19 cellular contexts compared by ENCODE assay signal in genomic region chr17:75819723-75820410, GRCh38. TPM values are rescaled to one million over a fixed set of nuclear protein-coding genes. Genes with fewer than 3 reads are reported as not detected.
A peak's percentile ranks its signal among the peaks of the same experiment; 100 is the strongest.
DNase-seq lines count a peak whose midpoint lies in the region; ATAC-seq and TF ChIP-seq lines count a peak whose summit lies in the region.
"Had no signal": no experiment of that assay in that cellular context is flagged by ENCODE, and none has a peak within 500 bp of the region (broad histone marks: within the 10 kb centered on the region; RNA-seq: fewer than 3 reads in every experiment).

No MANE protein-coding gene starts in this region.

- H3K9me2 ChIP-seq in SK-N-SH, result no peaks in the 10 kb centered on the region

- no peaks in the 10 kb centered on the region for H3K79me2 ChIP-seq in SK-N-SH (ENCODE audit: insufficient read depth)

- no peak overlapping the region for H3K9ac ChIP-seq in SK-N-SH

- POLR2A ChIA-PET in SK-N-SH (lab: Yijun Ruan, JAX), result interaction anchor here (1.1 to 4.7 kb wide), 2 partner anchors 35 to 44 kb away, joined by 3 to 31 read pairs; partner anchors contain the start of gene UNK

- DNase-seq in SK-N-SH, result peak; percentile 36
- DNase-seq in stimulated activated effector memory CD8-positive, alpha-beta T cell treated with anti-CD3 and anti-CD28 coated beads, Interleukin-12 subunit alpha, Interleukin-12 subunit beta, amount 100 ng/mL, for 72 hours (ENCODE audit: low spot score in 2 of 2), result no peak
- no peak for DNase-seq in NCI-H2227 (lab: John Stamatoyannopoulos, UW; ENCODE audit: unreplicated experiment)
- DNase-seq: CD4-positive, alpha-beta memory T cell; GOT3; Karpas-422; NCI-H1048; NCI-H1436; NCI-H1930; NCI-H526; RPMI8226 had no signal

- TF ChIP-seq CTCF in SK-N-SH (IDR thresholded peaks at IDR 0.05) (no peak), VCaP (conservative IDR thresholded peaks at IDR 0.05) (no peak)

- H3K4me1 Mint-ChIP-seq in stimulated activated effector memory CD8-positive, alpha-beta T cell treated with anti-CD3 and anti-CD28 coated beads, Interleukin-12 subunit alpha, Interleukin-12 subunit beta, amount 100 ng/mL, for 72 hours, result peaks cover 20% of the 10 kb centered on the region

- TF ChIP-seq RAD21 in SK-N-SH (IDR thresholded peaks at IDR 0.05; ENCODE audit: low read length), result no peak

- no peak overlapping the region for H3K4me2 ChIP-seq in SK-N-SH

- no peaks in the 10 kb centered on the region for H3K9me3 ChIP-seq in SK-N-SH

- WGBS in SK-N-SH (ENCODE audit: low lambda C conversion rate), result 91% methylated on average over 15 of the region's 21 CpGs

- no peaks in the 10 kb centered on the region for H4K20me1 ChIP-seq in SK-N-SH (ENCODE audit: insufficient read depth)

- peaks cover 77% of the 10 kb centered on the region for H3K36me3 Mint-ChIP-seq in stimulated activated effector memory CD8-positive, alpha-beta T cell treated with anti-CD3 and anti-CD28 coated beads, Interleukin-12 subunit alpha, Interleukin-12 subunit beta, amount 100 ng/mL, for 72 hours

- peaks cover 6 to 22% of the 10 kb centered on the region in 2 experiments; a peak in 3 of 4 replicates for H3K4me1 ChIP-seq in SK-N-SH (ENCODE audit: control insufficient read depth in 1 of 2, insufficient read depth in 2 of 2, low read depth in 1 of 2, low read length in 1 of 2)

- H3K27ac ChIP-seq in SK-N-SH (ENCODE audit: low read depth in 2 of 2, low read length in 1 of 2) (no peak overlapping the region), VCaP (peak overlapping the region; percentile 80; the same call in 1 of the 2 replicates)
- H3K27ac ChIP-seq: 22Rv1 had no signal

- CTCF ChIA-PET in SK-N-SH (lab: Yijun Ruan, JAX), result interaction anchor here (1.2 to 2.2 kb wide), 2 partner anchors 11 to 187 kb away, joined by 3 to 15 read pairs; partner anchors contain the start of gene SMIM5

- H3K36me3 ChIP-seq in SK-N-SH (replicated peaks in 1 of 2; ENCODE audit: control insufficient read depth in 1 of 2, insufficient read depth in 2 of 2, low read length in 1 of 2), result peaks cover 19 to 79% of the 10 kb centered on the region in 2 experiments

- H3K27me3 ChIP-seq in SK-N-SH (ENCODE audit: insufficient read depth), result no peaks in the 10 kb centered on the region

- H3K27ac Mint-ChIP-seq in stimulated activated effector memory CD8-positive, alpha-beta T cell treated with anti-CD3 and anti-CD28 coated beads, Interleukin-12 subunit alpha, Interleukin-12 subunit beta, amount 100 ng/mL, for 72 hours, result peak overlapping the region; percentile 64

- no peak overlapping the region for H3K4me3 Mint-ChIP-seq in stimulated activated effector memory CD8-positive, alpha-beta T cell treated with anti-CD3 and anti-CD28 coated beads, Interleukin-12 subunit alpha, Interleukin-12 subunit beta, amount 100 ng/mL, for 72 hours
- H3K4me3 Mint-ChIP-seq: CD4-positive, alpha-beta memory T cell had no signal

- ATAC-seq in SK-N-SH treated with all-trans-retinoic acid at 6 μM for 48 hours (no peak), esophagus mucosa (peak; percentile 26), HG03025 (IDR thresholded peaks at IDR 0.05; ENCODE audit: low FRiP score, unreplicated experiment) (no peak), GM19351 (IDR thresholded peaks at IDR 0.05; ENCODE audit: unreplicated experiment) (no peak)
- no peak for ATAC-seq in stimulated activated effector memory CD8-positive, alpha-beta T cell treated with anti-CD3 and anti-CD28 coated beads, Interleukin-12 subunit alpha, Interleukin-12 subunit beta, amount 100 ng/mL, for 72 hours
- ATAC-seq: PC-3 had no signal

- TF ChIP-seq EP300 in SK-N-SH (IDR thresholded peaks at IDR 0.05; ENCODE audit: borderline replicate concordance in 1 of 2, low read depth in 1 of 2, low read length in 1 of 2), result no peak

- no peaks in the 10 kb centered on the region for H3K9me3 Mint-ChIP-seq in stimulated activated effector memory CD8-positive, alpha-beta T cell treated with anti-CD3 and anti-CD28 coated beads, Interleukin-12 subunit alpha, Interleukin-12 subunit beta, amount 100 ng/mL, for 72 hours
- H3K9me3 Mint-ChIP-seq: CD4-positive, alpha-beta memory T cell had no signal

- peaks cover 5% of the 10 kb centered on the region for H3F3A ChIP-seq in SK-N-SH (replicated peaks; ENCODE audit: insufficient read depth)

- H2AFZ ChIP-seq in SK-N-SH (ENCODE audit: low read depth), result no peak overlapping the region

- H3K4me3 ChIP-seq in SK-N-SH (ENCODE audit: low read depth in 2 of 2, low read length in 1 of 2), result no peak overlapping the region
- H3K4me3 ChIP-seq: GM12878 had no signal

TF ChIP-seq in SK-N-SH, 30 proteins besides CTCF, POLR2A, EP300 and RAD21 (continues in another document):
- TF ChIP-seq NRF1 (IDR thresholded peaks at IDR 0.05; ENCODE audit: low read depth, low read length), result no peak
- no peak for TF ChIP-seq JUND (IDR thresholded peaks at IDR 0.05)
- TF ChIP-seq PBX3 (IDR thresholded peaks at IDR 0.05), result no peak
- TF ChIP-seq IRF3 (IDR thresholded peaks at IDR 0.05; ENCODE audit: low read depth, low read length), result no peak

TF ChIP-seq in SK-N-SH treated with all-trans-retinoic acid at 6 μM for 48 hours, 23 proteins besides CTCF, POLR2A, EP300 and RAD21:
- TF ChIP-seq CREB5 (CRISPR knock-in tag; IDR thresholded peaks at IDR 0.05; ENCODE audit: low read depth) (no peak), TCF4 (CRISPR knock-in tag; IDR thresholded peaks at IDR 0.05; ENCODE audit: borderline replicate concordance) (no peak), ZNF70 (CRISPR knock-in tag; IDR thresholded peaks at IDR 0.05) (no peak), ZFP30 (CRISPR knock-in tag; IDR thresholded peaks at IDR 0.05) (no peak), CSDC2 (CRISPR knock-in tag; IDR thresholded peaks at IDR 0.05) (no peak), ZNF565 (CRISPR knock-in tag; conservative IDR thresholded peaks at IDR 0.05; ENCODE audit: low read depth) (no peak), SNAI2 (CRISPR knock-in tag; IDR thresholded peaks at IDR 0.05) (no peak), BACH2 (CRISPR knock-in tag; IDR thresholded peaks at IDR 0.05; ENCODE audit: borderline replicate concordance) (no peak), ZFP3 (CRISPR knock-in tag; IDR thresholded peaks at IDR 0.05) (no peak), ISL1 (CRISPR knock-in tag; IDR thresholded peaks at IDR 0.05) (no peak)

RNA-seq across cellular contexts. Expression of gene UNC13D, which starts 24.3 kb away (rescaled TPM):
- 0.99 and 1.3 TPM in 2 replicates for polyA plus RNA-seq in SK-N-SH (2012; rRNA removed)
- 0.41 and 1.2 TPM in 2 replicates for polyA plus RNA-seq in SK-N-SH (2012; cell fraction: cytosol; rRNA removed)
- polyA plus RNA-seq in SK-N-SH (2012; cell fraction: nucleus; rRNA removed), result 6.5 and 8.9 TPM in 2 replicates
- 26.0 TPM for total RNA-seq in esophagus mucosa

RNA-seq across cellular contexts. Expression of gene UNK, which starts 35.3 kb away (rescaled TPM):
- 19.9 and 24.8 TPM in 2 replicates for polyA plus RNA-seq in SK-N-SH (2012; rRNA removed)
- polyA plus RNA-seq in SK-N-SH (2012; cell fraction: cytosol; rRNA removed), result 22.1 and 26.9 TPM in 2 replicates
- 54.0 and 54.3 TPM in 2 replicates for polyA plus RNA-seq in SK-N-SH (2012; cell fraction: nucleus; rRNA removed)
- total RNA-seq in esophagus mucosa, result 17.3 TPM

RNA-seq across cellular contexts. Expression of gene WBP2, which starts 35.3 kb away (rescaled TPM):
- polyA plus RNA-seq in SK-N-SH (2012; rRNA removed), result 49.7 and 55.8 TPM in 2 replicates
- polyA plus RNA-seq in SK-N-SH (2012; cell fraction: cytosol; rRNA removed), result 31.9 and 42.5 TPM in 2 replicates
- 63.2 and 67.1 TPM in 2 replicates for polyA plus RNA-seq in SK-N-SH (2012; cell fraction: nucleus; rRNA removed)
- total RNA-seq in esophagus mucosa, result 57.5 TPM

RNA-seq across cellular contexts. Expression of gene GALK1, which starts 54.9 kb away (rescaled TPM):
- polyA plus RNA-seq in SK-N-SH (2012; rRNA removed), result 36.5 and 39.2 TPM in 2 replicates
- 12.4 and 22.4 TPM in 2 replicates for polyA plus RNA-seq in SK-N-SH (2012; cell fraction: cytosol; rRNA removed)
- polyA plus RNA-seq in SK-N-SH (2012; cell fraction: nucleus; rRNA removed), result 82.6 and 138 TPM in 2 replicates
- total RNA-seq in esophagus mucosa, result 29.1 TPM

RNA-seq across cellular contexts. Expression of gene TRIM47, which starts 58.5 kb away (rescaled TPM):
- 3.1 and 5.1 TPM in 2 replicates for polyA plus RNA-seq in SK-N-SH (2012; rRNA removed)
- polyA plus RNA-seq in SK-N-SH (2012; cell fraction: cytosol; rRNA removed), result 1.9 and 2.7 TPM in 2 replicates
- polyA plus RNA-seq in SK-N-SH (2012; cell fraction: nucleus; rRNA removed), result 6.9 and 7.6 TPM in 2 replicates
- total RNA-seq in esophagus mucosa, result 23.4 TPM
